Comparison of ENCODE assay signal across 1 cellular context in genomic region chr2:85246348-85246747, GRCh38.
TF ChIP-seq lines count a peak whose summit lies in the region.

No MANE protein-coding gene starts in this region.

TF ChIP-seq in GM23338, 12 proteins besides CTCF, POLR2A, EP300 and RAD21 (continued from another document):
- TF ChIP-seq ZNF462 (CRISPR knock-in tag; IDR thresholded peaks at IDR 0.05) (no peak), EZH2phosphoT487 (IDR thresholded peaks at IDR 0.05; ENCODE audit: unreplicated experiment) (no peak), JUNB (IDR thresholded peaks at IDR 0.05; ENCODE audit: unreplicated experiment) (no peak), EZH2 (IDR thresholded peaks at IDR 0.05; ENCODE audit: low read depth, unreplicated experiment) (no peak), CREB1 (CRISPR knock-in tag; IDR thresholded peaks at IDR 0.05; ENCODE audit: low read depth) (no peak), ZNF331 (CRISPR knock-in tag; IDR thresholded peaks at IDR 0.05; ENCODE audit: low read depth) (no peak), REST (IDR thresholded peaks at IDR 0.05; ENCODE audit: unreplicated experiment) (no peak), POLR2AphosphoS5 (IDR thresholded peaks at IDR 0.05; ENCODE audit: low read depth) (no peak)
- TF ChIP-seq, protein P1, sequence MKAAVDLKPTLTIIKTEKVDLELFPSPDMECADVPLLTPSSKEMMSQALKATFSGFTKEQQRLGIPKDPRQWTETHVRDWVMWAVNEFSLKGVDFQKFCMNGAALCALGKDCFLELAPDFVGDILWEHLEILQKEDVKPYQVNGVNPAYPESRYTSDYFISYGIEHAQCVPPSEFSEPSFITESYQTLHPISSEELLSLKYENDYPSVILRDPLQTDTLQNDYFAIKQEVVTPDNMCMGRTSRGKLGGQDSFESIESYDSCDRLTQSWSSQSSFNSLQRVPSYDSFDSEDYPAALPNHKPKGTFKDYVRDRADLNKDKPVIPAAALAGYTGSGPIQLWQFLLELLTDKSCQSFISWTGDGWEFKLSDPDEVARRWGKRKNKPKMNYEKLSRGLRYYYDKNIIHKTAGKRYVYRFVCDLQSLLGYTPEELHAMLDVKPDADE (IDR thresholded peaks at IDR 0.05) = no peak
